11 cellular contexts compared by ENCODE assay signal in the genomic region with DNA sequence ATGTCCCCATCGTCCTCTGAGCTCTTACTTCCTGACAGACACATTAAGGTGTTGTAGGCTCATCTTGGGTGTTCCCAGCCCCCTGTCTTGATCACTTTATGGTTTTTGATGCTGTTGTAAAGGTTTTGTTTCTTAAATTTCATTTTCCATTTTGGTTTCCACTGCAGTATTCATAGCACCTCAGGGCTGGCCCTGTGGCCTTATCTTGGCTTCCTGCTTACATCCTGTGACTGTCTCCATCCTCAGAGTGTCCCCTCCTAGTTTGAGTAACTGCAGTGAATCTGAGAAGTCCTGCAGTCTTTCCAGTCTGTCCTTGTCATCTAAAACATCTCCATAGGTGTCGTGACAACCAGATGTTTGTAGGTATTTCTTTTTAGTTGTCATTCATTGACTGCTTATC. TPM values are rescaled to one million over a fixed set of nuclear protein-coding genes. Genes with fewer than 3 reads are reported as not detected.
DNase-seq lines count a peak whose midpoint lies in the region; ATAC-seq lines count a peak whose summit lies in the region.
"Had no signal": no experiment of that assay in that cellular context is flagged by ENCODE, and none has a peak within 500 bp of the region (broad histone marks: within the 10 kb centered on the region; RNA-seq: fewer than 3 reads in every experiment).

No MANE protein-coding gene starts in this region.

- H3K36me3 Mint-ChIP-seq in activated CD4-positive, alpha-beta memory T cell treated with anti-CD3 and anti-CD28 coated beads for 36 hours = peaks cover 21% of the 10 kb centered on the region

- POLR2A ChIA-PET in activated CD4-positive, alpha-beta memory T cell treated with anti-CD3 and anti-CD28 coated beads for 36 hours (lab: Charles Lee) = no interaction called here

- DNase-seq in right cardiac atrium = no peak
- no peak for DNase-seq in left cardiac atrium
- DNase-seq in activated CD4-positive, alpha-beta memory T cell treated with anti-CD3 and anti-CD28 coated beads for 36 hours = peak; percentile 61
- DNase-seq in stimulated activated naive CD8-positive, alpha-beta T cell treated with anti-CD3 and anti-CD28 coated beads, Interleukin-15, amount 100 ng/mL, for 72 hours = peak in 1 of 2 donors; percentile 62
- DNase-seq in DMS53 (lab: John Stamatoyannopoulos, UW) = no peak
- DNase-seq in kidney glomerular epithelial cell (lab: John Stamatoyannopoulos, UW) = no peak
- DNase-seq: NCI-H524; stimulated activated naive CD4-positive, alpha-beta T cell treated with Interleukin-2 at 50 U/mL for 16 hours had no signal

- peaks cover 21% of the 10 kb centered on the region for H3K4me1 ChIP-seq in right cardiac atrium (ENCODE audit: control insufficient read depth, insufficient read depth, low read length)

- WGBS in right cardiac atrium = 57% methylated on average over 2 of the region's 2 CpGs

- H3K27me3 Mint-ChIP-seq in activated CD4-positive, alpha-beta memory T cell treated with anti-CD3 and anti-CD28 coated beads for 36 hours = no peaks in the 10 kb centered on the region
- H3K27me3 Mint-ChIP-seq in stimulated activated naive CD8-positive, alpha-beta T cell treated with anti-CD3 and anti-CD28 coated beads, Interleukin-15, amount 100 ng/mL, for 72 hours = no peaks in the 10 kb centered on the region

- CTCF ChIA-PET in activated CD4-positive, alpha-beta memory T cell treated with anti-CD3 and anti-CD28 coated beads for 36 hours (lab: Charles Lee) = interaction anchor here (1.0 to 1.2 kb wide), 2 partner anchors 44 to 145 kb away, joined by 3 read pairs; no protein-coding TSS in a partner anchor

- H3K9me3 Mint-ChIP-seq in activated CD4-positive, alpha-beta memory T cell treated with anti-CD3 and anti-CD28 coated beads for 36 hours = no peaks in the 10 kb centered on the region
- no peaks in the 10 kb centered on the region for H3K9me3 Mint-ChIP-seq in stimulated activated naive CD8-positive, alpha-beta T cell treated with anti-CD3 and anti-CD28 coated beads, Interleukin-15, amount 100 ng/mL, for 72 hours
- H3K9me3 Mint-ChIP-seq: nephron had no signal

- no peak overlapping the region for H3K4me3 ChIP-seq in right cardiac atrium (ENCODE audit: low read length)

- H3K27me3 ChIP-seq in right cardiac atrium (ENCODE audit: control insufficient read depth, insufficient read depth) = no peaks in the 10 kb centered on the region

- ATAC-seq in right cardiac atrium (peak; percentile 42 to 68), left cardiac atrium (no peak), HG02870 (IDR thresholded peaks at IDR 0.05; ENCODE audit: unreplicated experiment) (peak; percentile 49), HG03342 (IDR thresholded peaks at IDR 0.05; ENCODE audit: unreplicated experiment) (no peak)
- ATAC-seq in stimulated activated naive CD8-positive, alpha-beta T cell treated with anti-CD3 and anti-CD28 coated beads, Interleukin-15, amount 100 ng/mL, for 72 hours = peak; percentile 74

- H3K4me3 Mint-ChIP-seq in activated CD4-positive, alpha-beta memory T cell treated with anti-CD3 and anti-CD28 coated beads for 36 hours = peak overlapping the region; percentile 16
- peak overlapping the region; percentile 43 to 56 for H3K4me3 Mint-ChIP-seq in stimulated activated naive CD8-positive, alpha-beta T cell treated with anti-CD3 and anti-CD28 coated beads, Interleukin-15, amount 100 ng/mL, for 72 hours
- H3K4me3 Mint-ChIP-seq: nephron had no signal

- intact Hi-C loops in right cardiac atrium (cut with DNase I) = no loop called here
- intact Hi-C loops in left cardiac atrium (cut with DNase I) = no loop called here
- intact Hi-C loops in activated CD4-positive, alpha-beta memory T cell treated with anti-CD3 and anti-CD28 coated beads for 36 hours (cut with micrococcal nuclease) = no loop called here

- peak overlapping the region; percentile 59 for H3K27ac Mint-ChIP-seq in activated CD4-positive, alpha-beta memory T cell treated with anti-CD3 and anti-CD28 coated beads for 36 hours
- peak overlapping the region in 1 of 2 donors; percentile 76 for H3K27ac Mint-ChIP-seq in stimulated activated naive CD8-positive, alpha-beta T cell treated with anti-CD3 and anti-CD28 coated beads, Interleukin-15, amount 100 ng/mL, for 72 hours
- H3K27ac Mint-ChIP-seq: nephron had no signal

- peaks cover 84% of the 10 kb centered on the region for H3K4me1 Mint-ChIP-seq in activated CD4-positive, alpha-beta memory T cell treated with anti-CD3 and anti-CD28 coated beads for 36 hours (ENCODE audit: low read depth)
- peaks cover 98% of the 10 kb centered on the region for H3K4me1 Mint-ChIP-seq in stimulated activated naive CD8-positive, alpha-beta T cell treated with anti-CD3 and anti-CD28 coated beads, Interleukin-15, amount 100 ng/mL, for 72 hours

- no peak overlapping the region for H3K27ac ChIP-seq in right cardiac atrium (ENCODE audit: low read length)

- no peaks in the 10 kb centered on the region for H3K9me3 ChIP-seq in right cardiac atrium (ENCODE audit: control insufficient read depth, low read length)

RNA-seq across cellular contexts. Expression of a gene that starts 50.9 kb away (rescaled TPM):
- total RNA-seq in right cardiac atrium (10 to 100 TPM in 1 of 4 donors, 1 to 10 TPM in 3; 6.8 to 10.1 (median 9.4) TPM), left cardiac atrium (1 to 10 TPM; 7.9 to 8.6 TPM)
- polyA plus RNA-seq in right cardiac atrium = 4.1 TPM
- total RNA-seq in activated CD4-positive, alpha-beta memory T cell treated with anti-CD3 and anti-CD28 coated beads for 36 hours = 10 to 100 TPM; 41.4 to 44.0 TPM

Comparison
In these comparisons a context has a peak if more than half of its experiments do, and no peak if none do; other contexts are left out.
1. ATAC-seq: peak in right cardiac atrium (2 of 2), HG02870 (single experiment) and stimulated activated naive CD8-positive, alpha-beta T cell treated with anti-CD3 and anti-CD28 coated beads, Interleukin-15, amount 100 ng/mL, for 72 hours (single experiment); none in left cardiac atrium (0 of 2) and HG03342 (single experiment).